Comparison of ENCODE assay signal across 8 cellular contexts in the genomic region with DNA sequence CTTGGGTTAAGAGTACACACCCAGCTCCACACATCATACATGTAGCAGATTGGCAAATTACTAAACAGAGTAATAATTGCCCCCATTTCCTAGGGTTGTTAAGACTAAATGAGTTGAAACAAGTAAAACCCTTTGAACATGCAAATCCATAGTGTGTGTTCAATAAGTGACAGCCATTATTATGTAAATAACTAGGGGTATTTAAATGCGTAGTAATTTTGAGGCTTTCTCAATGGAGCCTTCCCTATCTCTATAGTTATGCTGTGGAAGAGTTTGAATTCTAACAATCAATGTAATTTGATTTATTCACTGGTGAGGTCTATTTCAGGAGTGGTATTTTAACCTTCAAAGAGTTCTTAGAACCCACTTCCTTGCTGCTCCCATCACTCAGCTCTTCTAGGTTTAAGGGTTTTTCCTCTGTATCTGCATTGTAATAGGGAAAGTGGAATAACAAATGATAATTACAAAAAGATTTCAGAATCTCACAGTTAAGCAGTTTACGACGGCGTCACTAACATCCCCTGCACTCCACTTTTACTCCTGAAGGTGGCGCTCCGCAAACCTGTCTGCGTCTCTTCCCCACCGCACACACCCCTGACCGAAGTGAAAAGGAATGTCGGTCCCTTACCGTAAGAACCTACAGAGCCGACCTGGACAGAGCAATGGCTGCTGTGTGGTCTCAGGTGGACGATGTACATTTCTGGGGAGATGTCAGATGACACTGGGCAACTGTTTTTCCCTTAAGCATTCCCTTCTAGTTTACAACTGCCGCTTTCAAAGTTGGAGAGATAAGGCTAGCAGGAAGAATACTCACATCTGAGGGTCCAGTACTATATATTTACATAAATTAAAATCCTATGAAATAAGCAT.
DNase-seq lines count a peak whose midpoint lies in the region; ATAC-seq and TF ChIP-seq lines count a peak whose summit lies in the region.

No MANE protein-coding gene starts in this region.

- H3K27ac ChIP-seq in coronary artery (no peak overlapping the region), left lung (peak overlapping the region; percentile 48 to 61)

- no peak for TF ChIP-seq EP300 in Ishikawa (IDR thresholded peaks at IDR 0.05; ENCODE audit: borderline replicate concordance)

- TF ChIP-seq CTCF in coronary artery (IDR thresholded peaks at IDR 0.05): peak; percentile 57
- TF ChIP-seq CTCF in left lung (IDR thresholded peaks at IDR 0.05): peak; percentile 61 to 68

- H3K27me3 ChIP-seq in left lung: no peaks in the 10 kb centered on the region

- H3K4me3 ChIP-seq in coronary artery: peak overlapping the region; percentile 56
- no peak overlapping the region for H3K4me3 ChIP-seq in left lung

- H3K36me3 ChIP-seq in left lung: no peaks in the 10 kb centered on the region

- peak; percentile 96 for ATAC-seq in left lung

- peak; percentile 51 for TF ChIP-seq RAD21 in Ishikawa (IDR thresholded peaks at IDR 0.05; ENCODE audit: low read depth)

- peaks cover 9 to 17% of the 10 kb centered on the region in 2 donors for H3K4me1 ChIP-seq in left lung

- H3K9me3 ChIP-seq in left lung: no peaks in the 10 kb centered on the region

- DNase-seq in Ammon's horn (ENCODE audit: low spot score): peak; percentile 68
- DNase-seq in GM19240 (ENCODE audit: insufficient read length, low spot score): peak; percentile 11
- DNase-seq in activated CD4-positive, alpha-beta T cell treated with anti-CD3 and anti-CD28 coated beads for 24 hours (ENCODE audit: low read depth in 2 of 2): peak; percentile 36 to 65
- DNase-seq in coronary artery (ENCODE audit: low spot score): no peak
- DNase-seq in left lung: peak in 1 of 2 donors; percentile 72
- peak; percentile 56 to 66 for DNase-seq in stimulated activated CD4-positive, alpha-beta T cell treated with anti-CD3 and anti-CD28 coated beads, Interleukin-4, amount 100 ng/mL, for 48 hours (ENCODE audit: low read depth in 2 of 2)
- no peak for DNase-seq in NCI-H2196 (lab: John Stamatoyannopoulos, UW; ENCODE audit: unreplicated experiment)

- intact Hi-C loops in left lung (cut with DNase I): no loop called here

TF ChIP-seq in Ishikawa, 13 proteins besides CTCF, POLR2A, EP300 and RAD21:
- no peak for TF ChIP-seq CREB1 (IDR thresholded peaks at IDR 0.05; ENCODE audit: low read depth)
- TF ChIP-seq YY1 (IDR thresholded peaks at IDR 0.05; ENCODE audit: low read depth): no peak
- no peak for TF ChIP-seq EGR1 (IDR thresholded peaks at IDR 0.05)
- no peak for TF ChIP-seq FOXM1 (IDR thresholded peaks at IDR 0.05; ENCODE audit: borderline replicate concordance, low read depth)
- no peak for TF ChIP-seq TEAD4 (IDR thresholded peaks at IDR 0.05)
- TF ChIP-seq MAX (IDR thresholded peaks at IDR 0.05): no peak
- TF ChIP-seq REST (IDR thresholded peaks at IDR 0.05; ENCODE audit: low read depth): no peak

Comparison
In these comparisons a context has a peak if more than half of its experiments do, and no peak if none do; other contexts are left out.
1. DNase-seq: peak in Ammon's horn (single experiment), GM19240 (single experiment), activated CD4-positive, alpha-beta T cell treated with anti-CD3 and anti-CD28 coated beads for 24 hours (2 of 2) and stimulated activated CD4-positive, alpha-beta T cell treated with anti-CD3 and anti-CD28 coated beads, Interleukin-4, amount 100 ng/mL, for 48 hours (2 of 2); none in coronary artery (single experiment) and NCI-H2196 (single experiment).
2. H3K27ac ChIP-seq: peak in left lung (2 of 2); none in coronary artery (0 of 2).